In the genomic region with DNA sequence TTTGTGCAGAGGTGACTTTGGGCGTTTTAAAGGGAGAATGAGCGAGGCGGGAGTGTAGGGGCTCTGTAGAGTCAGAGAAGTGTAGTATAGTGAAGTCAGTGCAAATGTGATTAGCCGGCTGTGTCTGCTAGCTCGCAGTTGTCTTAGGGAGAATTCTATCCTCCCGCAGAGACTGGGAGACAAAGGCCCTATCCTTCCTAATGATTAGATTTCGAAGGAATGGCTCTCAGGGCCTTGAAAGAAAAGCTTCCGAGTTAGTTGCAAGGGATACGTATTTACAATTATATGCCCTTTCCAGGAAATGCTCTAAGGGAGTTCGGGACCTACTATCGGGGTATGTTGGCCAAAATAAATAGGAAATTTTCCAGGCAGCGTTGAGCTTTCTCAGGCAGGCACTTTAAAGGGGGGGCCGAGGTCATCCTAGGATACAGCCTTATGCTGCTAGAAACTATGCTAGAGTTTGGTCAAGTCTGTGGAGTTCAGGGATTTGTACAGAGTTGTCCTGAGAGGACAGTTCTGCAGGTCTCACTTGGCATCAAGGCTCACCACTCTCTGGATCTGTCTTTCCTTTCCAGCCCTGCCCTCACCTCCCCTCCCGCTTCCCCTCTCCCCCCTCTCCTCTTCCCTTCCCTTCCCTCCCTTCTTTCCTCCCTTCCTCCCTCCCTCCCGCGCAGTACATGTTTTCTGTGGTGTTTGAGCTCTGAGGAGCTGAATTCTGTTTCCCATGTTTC, we compare ENCODE assay signal across 8 cellular contexts. TPM values are rescaled to one million over a fixed set of nuclear protein-coding genes. Genes with fewer than 3 reads are reported as not detected.
DNase-seq lines count a peak whose midpoint lies in the region; ATAC-seq and TF ChIP-seq lines count a peak whose summit lies in the region.

No MANE protein-coding gene starts in this region.

- H3K4me2 ChIP-seq in KMS-11, result peak overlapping the region; percentile 88

- no peaks in the 10 kb centered on the region for H3K9me3 Mint-ChIP-seq in activated naive CD8-positive, alpha-beta T cell treated with anti-CD3 and anti-CD28 coated beads for 36 hours

- H3K4me1 ChIP-seq in KMS-11 (ENCODE audit: low read depth, poor library complexity, severe bottlenecking), result peaks cover 73% of the 10 kb centered on the region

- H3K4me1 Mint-ChIP-seq in activated naive CD8-positive, alpha-beta T cell treated with anti-CD3 and anti-CD28 coated beads for 36 hours, result peaks cover 61% of the 10 kb centered on the region

- peaks cover 88% of the 10 kb centered on the region for H3K79me2 ChIP-seq in KMS-11 (ENCODE audit: insufficient read depth, low read depth)

- no peaks in the 10 kb centered on the region for H3K27me3 ChIP-seq in KMS-11 (ENCODE audit: insufficient read depth, low read depth)

- H3K27me3 Mint-ChIP-seq in activated naive CD8-positive, alpha-beta T cell treated with anti-CD3 and anti-CD28 coated beads for 36 hours, result no peaks in the 10 kb centered on the region

- H3K4me3 ChIP-seq in KMS-11 (IDR thresholded peaks at IDR 0.05; ENCODE audit: insufficient read depth, low read depth, low read length), result no peak overlapping the region
- peak overlapping the region; percentile 82 for H3K4me3 ChIP-seq in iPS-11a (ENCODE audit: low read depth, low read length)
- peak overlapping the region; percentile 56 to 90 (median 73) for H3K4me3 ChIP-seq in skin epidermis

- H3K36me3 ChIP-seq in KMS-11 (ENCODE audit: insufficient read depth), result peaks cover 5% of the 10 kb centered on the region; the same call in 1 of the 2 replicates

- peak; percentile 53 for DNase-seq in EH (ENCODE audit: low read depth)
- no peak for DNase-seq in activated naive CD8-positive, alpha-beta T cell treated with anti-CD3 and anti-CD28 coated beads for 36 hours
- no peak for DNase-seq in effector CD4-positive, alpha-beta T cell
- DNase-seq in activated gamma-delta T cell (lab: John Stamatoyannopoulos, UW), result no peak

- no peak for ATAC-seq in esophagus mucosa

- H3K4me3 Mint-ChIP-seq in activated naive CD8-positive, alpha-beta T cell treated with anti-CD3 and anti-CD28 coated beads for 36 hours, result peak overlapping the region; percentile 100

- peaks cover 57% of the 10 kb centered on the region for H3K36me3 Mint-ChIP-seq in activated naive CD8-positive, alpha-beta T cell treated with anti-CD3 and anti-CD28 coated beads for 36 hours

- peak overlapping the region; percentile 44; the same call in 1 of the 2 replicates for H2AFZ ChIP-seq in KMS-11 (ENCODE audit: low read depth)

- peak overlapping the region; percentile 90 for H3K9ac ChIP-seq in KMS-11

- H3K27ac Mint-ChIP-seq in activated naive CD8-positive, alpha-beta T cell treated with anti-CD3 and anti-CD28 coated beads for 36 hours, result peak overlapping the region; percentile 100

- H4K20me1 ChIP-seq in KMS-11 (ENCODE audit: insufficient read depth), result peaks cover 17% of the 10 kb centered on the region

- H3K27ac ChIP-seq in KMS-11 (peak overlapping the region; percentile 84), skin epidermis (peak overlapping the region; percentile 55 to 93 (median 83))

- no peak for TF ChIP-seq CTCF in KMS-11 (conservative IDR thresholded peaks at IDR 0.05; ENCODE audit: low read depth, low read length)

RNA-seq across cellular contexts. Expression of gene MRPL32, which starts 0.8 kb away (rescaled TPM):
- total RNA-seq in activated naive CD8-positive, alpha-beta T cell treated with anti-CD3 and anti-CD28 coated beads for 36 hours, result 10 to 100 TPM; 90.7 to 96.8 TPM
- total RNA-seq in esophagus mucosa, result 41.2 TPM

RNA-seq across cellular contexts. Expression of gene PSMA2, which starts 1.1 kb away (rescaled TPM):
- total RNA-seq in activated naive CD8-positive, alpha-beta T cell treated with anti-CD3 and anti-CD28 coated beads for 36 hours, result 100 to 1,000 TPM; 207 to 235 TPM
- total RNA-seq in esophagus mucosa, result 74.4 TPM

RNA-seq across cellular contexts. Expression of gene C7orf25, which starts 21.2 kb away (rescaled TPM):
- 1 to 10 TPM; 3.8 to 4.3 TPM for total RNA-seq in activated naive CD8-positive, alpha-beta T cell treated with anti-CD3 and anti-CD28 coated beads for 36 hours
- 3.8 TPM for total RNA-seq in esophagus mucosa
